8 cellular contexts compared by ENCODE assay signal in genomic region chr19:58499021-58499927, GRCh38. TPM values are rescaled to one million over a fixed set of nuclear protein-coding genes. Genes with fewer than 3 reads are reported as not detected.
A peak's percentile ranks its signal among the peaks of the same experiment; 100 is the strongest.
DNase-seq lines count a peak whose midpoint lies in the region; ATAC-seq and TF ChIP-seq lines count a peak whose summit lies in the region.

No MANE protein-coding gene starts in this region.

- peak overlapping the region; percentile 89 for H3K4me2 ChIP-seq in hepatocyte

- no peaks in the 10 kb centered on the region for H3K27me3 ChIP-seq in hepatocyte

- H3K4me3 Mint-ChIP-seq in T-helper 2 cell treated with Interferon-gamma antibody and Interleukin-4, amounts not matched to agents 5 μg/mL and 100 μg/mL, for 36 hours: peak overlapping the region; percentile 98

- no peaks in the 10 kb centered on the region for H3K9me3 Mint-ChIP-seq in T-helper 2 cell treated with Interferon-gamma antibody and Interleukin-4, amounts not matched to agents 5 μg/mL and 100 μg/mL, for 36 hours

- ATAC-seq in GM18502 (IDR thresholded peaks at IDR 0.05; ENCODE audit: poor library complexity, unreplicated experiment) (peak; percentile 89), HG02943 (IDR thresholded peaks at IDR 0.05; ENCODE audit: low read depth, unreplicated experiment) (peak; percentile 77)

- 3% methylated on average over 55 of the region's 60 CpGs for WGBS in hepatocyte (ENCODE audit: low lambda C conversion rate, missing lambda C conversion rate)

- peak overlapping the region; percentile 92 for H3K27ac Mint-ChIP-seq in T-helper 2 cell treated with Interferon-gamma antibody and Interleukin-4, amounts not matched to agents 5 μg/mL and 100 μg/mL, for 36 hours

- H3K4me3 ChIP-seq in astrocyte of the cerebellum (ENCODE audit: low read depth, low read length) (peak overlapping the region; percentile 58), hepatocyte (peak overlapping the region; percentile 55)

- H4K20me1 ChIP-seq in hepatocyte (ENCODE audit: insufficient read depth, poor library complexity, severe bottlenecking): no peaks in the 10 kb centered on the region

- H3K4me1 ChIP-seq in hepatocyte (ENCODE audit: insufficient read depth): peaks cover 5% of the 10 kb centered on the region

- no peaks in the 10 kb centered on the region for H3K36me3 ChIP-seq in hepatocyte (replicated peaks; ENCODE audit: insufficient read depth, low read depth)

- TF ChIP-seq CTCF in astrocyte of the cerebellum (IDR thresholded peaks at IDR 0.05; ENCODE audit: low read depth, low read length, missing control alignments) (peak; percentile 44), hepatocyte (IDR thresholded peaks at IDR 0.05; ENCODE audit: poor library complexity) (peak; percentile 20)

- H3K9me3 ChIP-seq in hepatocyte (ENCODE audit: low read depth): no peaks in the 10 kb centered on the region

- DNase-seq in NCI-H187 treated with DMSO at 0.1 percent for 48 hours (lab: John Stamatoyannopoulos, UW) (peak; percentile 93), astrocyte of the cerebellum (ENCODE audit: low read depth) (peak; percentile 91), hepatocyte (ENCODE audit: low spot score) (peak; percentile 100), renal cortical epithelial cell (ENCODE audit: low read depth) (peak; percentile 97), cortex of kidney (lab: John Stamatoyannopoulos, UW) (no peak)
- peak; percentile 98 for DNase-seq in T-helper 2 cell treated with Interferon-gamma antibody and Interleukin-4, amounts not matched to agents 5 μg/mL and 100 μg/mL, for 36 hours (ENCODE audit: low spot score)

- in situ Hi-C loops in astrocyte of the cerebellum (cut with HindIII; ENCODE audit: low sequenced_read_pairs): no loop called here

- H3K36me3 Mint-ChIP-seq in T-helper 2 cell treated with Interferon-gamma antibody and Interleukin-4, amounts not matched to agents 5 μg/mL and 100 μg/mL, for 36 hours (ENCODE audit: low read depth): no peaks in the 10 kb centered on the region

- peaks cover 22% of the 10 kb centered on the region for H3K4me1 Mint-ChIP-seq in T-helper 2 cell treated with Interferon-gamma antibody and Interleukin-4, amounts not matched to agents 5 μg/mL and 100 μg/mL, for 36 hours (ENCODE audit: low read depth)

- H3K27ac ChIP-seq in hepatocyte: peak overlapping the region; percentile 82

- no peaks in the 10 kb centered on the region for H3K79me2 ChIP-seq in hepatocyte

- no peaks in the 10 kb centered on the region for H3K27me3 Mint-ChIP-seq in T-helper 2 cell treated with Interferon-gamma antibody and Interleukin-4, amounts not matched to agents 5 μg/mL and 100 μg/mL, for 36 hours (ENCODE audit: low read depth)

- H3K9me2 ChIP-seq in hepatocyte (replicated peaks; ENCODE audit: insufficient read depth): no peaks in the 10 kb centered on the region

- peak overlapping the region; percentile 97 for H2AFZ ChIP-seq in hepatocyte

RNA-seq across cellular contexts. Expression of gene SLC27A5, which starts 12.5 kb away (rescaled TPM):
- total RNA-seq in hepatocyte: 8.4 and 9.0 TPM in 2 replicates
- 13.8 and 19.1 TPM in 2 replicates for polyA plus RNA-seq in hepatocyte
- total RNA-seq in renal cortical epithelial cell: 3.5 and 7.6 TPM in 2 replicates

RNA-seq across cellular contexts. Expression of gene ZBTB45, which starts 20.3 kb away (rescaled TPM):
- total RNA-seq in hepatocyte (3.3 and 5.4 TPM in 2 replicates), renal cortical epithelial cell (3.1 and 10.2 TPM in 2 replicates)
- polyA plus RNA-seq in hepatocyte: 18.5 and 21.6 TPM in 2 replicates

RNA-seq across cellular contexts. Expression of gene ZNF446, which starts 23.1 kb away (rescaled TPM):
- total RNA-seq in hepatocyte (11.2 and 20.5 TPM in 2 replicates), renal cortical epithelial cell (5.4 and 11.1 TPM in 2 replicates)
- 13.8 and 20.7 TPM in 2 replicates for polyA plus RNA-seq in hepatocyte

RNA-seq across cellular contexts. Expression of gene ZNF324, which starts 32.4 kb away (rescaled TPM):
- total RNA-seq in hepatocyte (8.7 and 13.1 TPM in 2 replicates), renal cortical epithelial cell (11.6 and 16.7 TPM in 2 replicates)
- 9.1 and 9.3 TPM in 2 replicates for polyA plus RNA-seq in hepatocyte

RNA-seq across cellular contexts. Expression of gene TRIM28, which starts 44.6 kb away (rescaled TPM):
- total RNA-seq in hepatocyte (189 and 191 TPM in 2 replicates), renal cortical epithelial cell (177 and 276 TPM in 2 replicates)
- 159 and 180 TPM in 2 replicates for polyA plus RNA-seq in hepatocyte
